Comparison of ENCODE assay signal across 1 cellular context in the genomic region with DNA sequence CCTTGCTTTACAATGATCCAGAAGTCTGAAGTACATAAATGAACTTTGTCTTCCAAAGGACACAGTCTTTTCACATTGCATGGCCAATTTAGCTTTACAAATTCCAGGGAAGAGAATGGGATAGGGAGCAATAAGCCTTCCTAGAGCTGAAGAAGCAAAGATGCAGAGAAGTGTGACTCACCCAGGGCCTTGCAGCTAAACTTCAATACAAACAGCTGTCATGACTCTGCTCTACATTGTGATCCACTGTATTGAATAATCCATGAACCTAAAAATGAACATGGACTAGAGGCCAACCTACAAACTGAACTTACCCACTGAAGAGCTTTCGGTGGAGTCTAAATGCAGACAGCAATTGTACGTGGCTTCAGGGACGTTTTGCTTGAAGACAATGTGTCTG.
TF ChIP-seq lines count a peak whose summit lies in the region.

No MANE protein-coding gene starts in this region.

TF ChIP-seq in IMR-90, 13 proteins besides CTCF, POLR2A, EP300 and RAD21 (continued from another document):
- TF ChIP-seq RFX5 (IDR thresholded peaks at IDR 0.05; ENCODE audit: low read depth, low read length), result no peak
- no peak for TF ChIP-seq CEBPB (IDR thresholded peaks at IDR 0.05; ENCODE audit: low read depth, low read length)
- no peak for TF ChIP-seq MXI1 (IDR thresholded peaks at IDR 0.05; ENCODE audit: borderline replicate concordance, low read depth, low read length)
- no peak for TF ChIP-seq USF2 (IDR thresholded peaks at IDR 0.05; ENCODE audit: low read depth, low read length)
- no peak for TF ChIP-seq RCOR1 (IDR thresholded peaks at IDR 0.05; ENCODE audit: insufficient replicate concordance, low read length)
